Comparison of ENCODE assay signal across 8 cellular contexts in the genomic region with DNA sequence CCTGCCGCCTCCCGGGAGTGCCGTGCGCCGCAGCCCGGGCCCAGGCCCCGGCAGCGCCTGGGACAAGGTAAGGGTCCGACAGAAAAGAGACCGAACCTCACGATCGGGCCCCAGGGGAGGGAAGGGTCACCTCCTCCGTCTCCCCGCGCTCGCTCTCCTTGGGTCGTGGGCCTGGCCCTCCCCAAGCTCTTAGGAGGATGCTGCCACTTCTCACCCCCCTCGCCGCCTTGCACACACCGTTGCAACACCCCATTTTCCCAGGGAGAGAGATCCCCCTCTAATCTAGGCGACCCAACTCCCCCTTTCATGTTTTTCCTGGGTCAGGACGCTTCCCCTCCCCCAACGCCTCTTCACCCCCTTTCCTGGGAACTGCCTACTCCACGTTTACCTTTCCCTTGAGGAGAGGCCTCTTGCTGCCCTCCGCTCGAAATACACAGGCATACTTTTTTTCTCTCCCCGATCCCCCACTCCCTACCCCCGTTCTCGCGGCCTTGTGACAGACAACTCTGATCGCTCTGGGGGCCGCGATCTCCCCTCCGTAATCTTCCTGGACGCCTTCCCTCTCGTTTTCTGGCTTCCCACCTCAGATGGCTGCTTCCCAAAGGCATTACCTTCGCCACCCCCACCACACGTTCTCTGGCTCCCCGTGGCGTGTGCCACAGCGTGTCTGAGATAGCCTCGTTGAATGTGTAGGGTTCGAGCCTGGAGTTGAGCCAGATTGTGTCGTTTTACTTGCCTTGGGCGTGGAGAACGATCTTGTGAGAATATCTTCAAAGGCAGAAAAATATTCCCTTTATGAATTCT. TPM values are rescaled to one million over a fixed set of nuclear protein-coding genes. Genes with fewer than 3 reads are reported as not detected.
A peak's percentile ranks its signal among the peaks of the same experiment; 100 is the strongest.
DNase-seq lines count a peak whose midpoint lies in the region; ATAC-seq and TF ChIP-seq lines count a peak whose summit lies in the region.

No MANE protein-coding gene starts in this region.

- peak overlapping the region; percentile 91 for H3K27ac ChIP-seq in neural cell (ENCODE audit: low read length)

- H3K4me3 ChIP-seq in fibroblast of mammary gland (ENCODE audit: control insufficient read depth, low read depth, low read length) (peak overlapping the region; percentile 96), neural cell (ENCODE audit: low read length) (peak overlapping the region; percentile 86)

- peaks cover 33% of the 10 kb centered on the region for H3K36me3 Mint-ChIP-seq in activated T-helper 1 cell treated with anti-CD3 and anti-CD28 coated beads, Interleukin-12 subunit alpha, Interleukin-12 subunit beta, Interleukin-2, Interleukin-4 antibody, amounts not matched to agents 30 ng/mL and 10 ng/mL and 1 ng/mL, durations not matched to agents 14 hours and 24 hours and 36 hours (ENCODE audit: low read depth)

- peak overlapping the region; percentile 99 for H3K27ac Mint-ChIP-seq in activated T-helper 1 cell treated with anti-CD3 and anti-CD28 coated beads, Interleukin-12 subunit alpha, Interleukin-12 subunit beta, Interleukin-2, Interleukin-4 antibody, amounts not matched to agents 30 ng/mL and 10 ng/mL and 1 ng/mL, durations not matched to agents 14 hours and 24 hours and 36 hours

- ATAC-seq in GM21723 (IDR thresholded peaks at IDR 0.05; ENCODE audit: unreplicated experiment): no peak

- peaks cover 85% of the 10 kb centered on the region for H3K79me2 ChIP-seq in neural cell (replicated peaks; ENCODE audit: insufficient read depth, low read length)

- no peak for TF ChIP-seq CTCF in fibroblast of mammary gland (conservative IDR thresholded peaks at IDR 0.05; ENCODE audit: control insufficient read depth, insufficient read depth, low read depth, low read length)
- no peak for TF ChIP-seq CTCF in neural cell (IDR thresholded peaks at IDR 0.05; ENCODE audit: poor library complexity, severe bottlenecking)

- H3K36me3 ChIP-seq in neural cell (ENCODE audit: insufficient read depth, low read length): peaks cover 3% of the 10 kb centered on the region

- no peaks in the 10 kb centered on the region for H3K27me3 Mint-ChIP-seq in activated T-helper 1 cell treated with anti-CD3 and anti-CD28 coated beads, Interleukin-12 subunit alpha, Interleukin-12 subunit beta, Interleukin-2, Interleukin-4 antibody, amounts not matched to agents 30 ng/mL and 10 ng/mL and 1 ng/mL, durations not matched to agents 14 hours and 24 hours and 36 hours (ENCODE audit: insufficient read depth)

- peak overlapping the region; percentile 99 for H3K4me3 Mint-ChIP-seq in activated T-helper 1 cell treated with anti-CD3 and anti-CD28 coated beads, Interleukin-12 subunit alpha, Interleukin-12 subunit beta, Interleukin-2, Interleukin-4 antibody, amounts not matched to agents 30 ng/mL and 10 ng/mL and 1 ng/mL, durations not matched to agents 14 hours and 24 hours and 36 hours

- H2AFZ ChIP-seq in neural cell (ENCODE audit: low read depth, low read length): no peak overlapping the region

- H3K9ac ChIP-seq in neural cell (ENCODE audit: low read length): peak overlapping the region; percentile 97

- peaks cover 12% of the 10 kb centered on the region for H4K20me1 ChIP-seq in neural cell (ENCODE audit: insufficient read depth)

- no peaks in the 10 kb centered on the region for H3K9me2 ChIP-seq in neural cell (ENCODE audit: insufficient read depth, low read length)

- no peak for TF ChIP-seq EP300 in neural cell (conservative IDR thresholded peaks at IDR 0.05; ENCODE audit: poor library complexity, severe bottlenecking)

- H3F3A ChIP-seq in neural cell (ENCODE audit: insufficient read depth, low read length, poor library complexity, severe bottlenecking): peaks cover 8% of the 10 kb centered on the region

- H3K9me3 Mint-ChIP-seq in activated T-helper 1 cell treated with anti-CD3 and anti-CD28 coated beads, Interleukin-12 subunit alpha, Interleukin-12 subunit beta, Interleukin-2, Interleukin-4 antibody, amounts not matched to agents 30 ng/mL and 10 ng/mL and 1 ng/mL, durations not matched to agents 14 hours and 24 hours and 36 hours: no peaks in the 10 kb centered on the region

- peak overlapping the region; percentile 94 for H3K4me2 ChIP-seq in neural cell (ENCODE audit: low read length)

- no peak for TF ChIP-seq RAD21 in neural cell (conservative IDR thresholded peaks at IDR 0.05)

- H3K4me1 Mint-ChIP-seq in activated T-helper 1 cell treated with anti-CD3 and anti-CD28 coated beads, Interleukin-12 subunit alpha, Interleukin-12 subunit beta, Interleukin-2, Interleukin-4 antibody, amounts not matched to agents 30 ng/mL and 10 ng/mL and 1 ng/mL, durations not matched to agents 14 hours and 24 hours and 36 hours (ENCODE audit: low read depth): peaks cover 67% of the 10 kb centered on the region

- DNase-seq in DMS 273 (lab: John Stamatoyannopoulos, UW; ENCODE audit: unreplicated experiment) (peak; percentile 73), DMS 273 treated with DMSO at 0.1 percent for 48 hours (lab: John Stamatoyannopoulos, UW) (no peak), NCI-H446 treated with DMSO at 0.1 percent for 48 hours (lab: John Stamatoyannopoulos, UW) (peak; percentile 14), fibroblast of mammary gland (ENCODE audit: low read depth) (peak; percentile 39), ureter (ENCODE audit: low spot score) (peak; percentile 64)
- peak; percentile 14 for DNase-seq in activated T-helper 1 cell treated with anti-CD3 and anti-CD28 coated beads, Interleukin-12 subunit alpha, Interleukin-12 subunit beta, Interleukin-2, Interleukin-4 antibody, amounts not matched to agents 30 ng/mL and 10 ng/mL and 1 ng/mL, durations not matched to agents 14 hours and 24 hours and 36 hours (ENCODE audit: low spot score)

- H3K27me3 ChIP-seq in neural cell (ENCODE audit: insufficient read depth, low read depth, low read length): no peaks in the 10 kb centered on the region

- intact Hi-C loops in activated T-helper 1 cell treated with anti-CD3 and anti-CD28 coated beads, Interleukin-12 subunit alpha, Interleukin-12 subunit beta, Interleukin-2, Interleukin-4 antibody, amounts not matched to agents 30 ng/mL and 10 ng/mL and 1 ng/mL, durations not matched to agents 14 hours and 24 hours and 36 hours (cut with micrococcal nuclease): loop anchor here (1.0 to 5.0 kb wide), 10 partner anchors 10 to 744 kb away; a partner anchor contains a TSS

- no peaks in the 10 kb centered on the region for H3K9me3 ChIP-seq in neural cell (ENCODE audit: low read length)

TF ChIP-seq in neural cell, 6 proteins besides CTCF, POLR2A, EP300 and RAD21:
- TF ChIP-seq MXI1 (conservative IDR thresholded peaks at IDR 0.05; ENCODE audit: poor library complexity, severe bottlenecking) (peak; percentile 72), TAF1 (IDR thresholded peaks at IDR 0.05; ENCODE audit: low read depth) (peak; percentile 70), SMC3 (conservative IDR thresholded peaks at IDR 0.05; ENCODE audit: poor library complexity) (no peak), POLR2AphosphoS5 (IDR thresholded peaks at IDR 0.05) (no peak)
- TF ChIP-seq, protein P1, sequence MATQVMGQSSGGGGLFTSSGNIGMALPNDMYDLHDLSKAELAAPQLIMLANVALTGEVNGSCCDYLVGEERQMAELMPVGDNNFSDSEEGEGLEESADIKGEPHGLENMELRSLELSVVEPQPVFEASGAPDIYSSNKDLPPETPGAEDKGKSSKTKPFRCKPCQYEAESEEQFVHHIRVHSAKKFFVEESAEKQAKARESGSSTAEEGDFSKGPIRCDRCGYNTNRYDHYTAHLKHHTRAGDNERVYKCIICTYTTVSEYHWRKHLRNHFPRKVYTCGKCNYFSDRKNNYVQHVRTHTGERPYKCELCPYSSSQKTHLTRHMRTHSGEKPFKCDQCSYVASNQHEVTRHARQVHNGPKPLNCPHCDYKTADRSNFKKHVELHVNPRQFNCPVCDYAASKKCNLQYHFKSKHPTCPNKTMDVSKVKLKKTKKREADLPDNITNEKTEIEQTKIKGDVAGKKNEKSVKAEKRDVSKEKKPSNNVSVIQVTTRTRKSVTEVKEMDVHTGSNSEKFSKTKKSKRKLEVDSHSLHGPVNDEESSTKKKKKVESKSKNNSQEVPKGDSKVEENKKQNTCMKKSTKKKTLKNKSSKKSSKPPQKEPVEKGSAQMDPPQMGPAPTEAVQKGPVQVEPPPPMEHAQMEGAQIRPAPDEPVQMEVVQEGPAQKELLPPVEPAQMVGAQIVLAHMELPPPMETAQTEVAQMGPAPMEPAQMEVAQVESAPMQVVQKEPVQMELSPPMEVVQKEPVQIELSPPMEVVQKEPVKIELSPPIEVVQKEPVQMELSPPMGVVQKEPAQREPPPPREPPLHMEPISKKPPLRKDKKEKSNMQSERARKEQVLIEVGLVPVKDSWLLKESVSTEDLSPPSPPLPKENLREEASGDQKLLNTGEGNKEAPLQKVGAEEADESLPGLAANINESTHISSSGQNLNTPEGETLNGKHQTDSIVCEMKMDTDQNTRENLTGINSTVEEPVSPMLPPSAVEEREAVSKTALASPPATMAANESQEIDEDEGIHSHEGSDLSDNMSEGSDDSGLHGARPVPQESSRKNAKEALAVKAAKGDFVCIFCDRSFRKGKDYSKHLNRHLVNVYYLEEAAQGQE (IDR thresholded peaks at IDR 0.05; ENCODE audit: borderline replicate concordance): peak; percentile 20

RNA-seq across cellular contexts. Expression of a gene that starts 0.7 kb away (rescaled TPM):
- 135 and 140 TPM in 2 replicates for total RNA-seq in activated T-helper 1 cell treated with anti-CD3 and anti-CD28 coated beads, Interleukin-12 subunit alpha, Interleukin-12 subunit beta, Interleukin-2, Interleukin-4 antibody, amounts not matched to agents 30 ng/mL and 10 ng/mL and 1 ng/mL, durations not matched to agents 14 hours and 24 hours and 36 hours
- 33.6 and 38.0 TPM in 2 replicates for polyA plus RNA-seq in neural cell
- polyA minus RNA-seq in neural cell: 69.1 and 122 TPM in 2 replicates
- 182 TPM for total RNA-seq in ureter

RNA-seq across cellular contexts. Expression of a gene that starts 35.3 kb away (rescaled TPM):
- total RNA-seq in activated T-helper 1 cell treated with anti-CD3 and anti-CD28 coated beads, Interleukin-12 subunit alpha, Interleukin-12 subunit beta, Interleukin-2, Interleukin-4 antibody, amounts not matched to agents 30 ng/mL and 10 ng/mL and 1 ng/mL, durations not matched to agents 14 hours and 24 hours and 36 hours: 61.4 and 62.4 TPM in 2 replicates
- 32.6 and 35.0 TPM in 2 replicates for polyA plus RNA-seq in neural cell
- polyA minus RNA-seq in neural cell: 56.0 and 65.2 TPM in 2 replicates
- total RNA-seq in ureter: 45.0 TPM
